Comparison of ENCODE assay signal across 1 cellular context in genomic region chr12:90970471-90970870, GRCh38.
TF ChIP-seq lines count a peak whose summit lies in the region.

No MANE protein-coding gene starts in this region.

TF ChIP-seq in endothelial cell of umbilical vein, 7 proteins besides CTCF, POLR2A, EP300 and RAD21:
- TF ChIP-seq EZH2 (IDR thresholded peaks at IDR 0.05; ENCODE audit: borderline replicate concordance, low read depth, low read length, severe bottlenecking) = no peak
- TF ChIP-seq JUN (IDR thresholded peaks at IDR 0.05; ENCODE audit: borderline replicate concordance, insufficient read depth, insufficient read length, low read depth) = peak; percentile 82
- peak; percentile 44 for TF ChIP-seq GATA2 (IDR thresholded peaks at IDR 0.05; ENCODE audit: insufficient read depth, insufficient read length, low read depth, low read length)
- peak; percentile 69 for TF ChIP-seq FOS (IDR thresholded peaks at IDR 0.05; ENCODE audit: borderline replicate concordance, insufficient read depth, low read length)
